ENCODE assay signal across 17 cellular contexts in genomic region chr6:169317441-169318202, GRCh38.
A peak's percentile ranks its signal among the peaks of the same experiment; 100 is the strongest.
DNase-seq lines count a peak whose midpoint lies in the region; ATAC-seq and TF ChIP-seq lines count a peak whose summit lies in the region.
"Had no signal": no experiment of that assay in that cellular context is flagged by ENCODE, and none has a peak within 500 bp of the region (broad histone marks: within the 10 kb centered on the region; RNA-seq: fewer than 3 reads in every experiment).

No MANE protein-coding gene starts in this region.

- no peak overlapping the region for H3K4ac ChIP-seq in IMR-90 (ENCODE audit: low read depth, low read length)

- H3K9ac ChIP-seq in IMR-90 (ENCODE audit: low read depth, low read length): no peak overlapping the region
- H3K9ac ChIP-seq: BLaER1 treated with 17β-estradiol and CSF1 and Interleukin-3, amounts not matched to agents 10 nM and 100 nM had no signal

- no peak overlapping the region for H2BK20ac ChIP-seq in IMR-90 (ENCODE audit: low read depth, low read length)

- H2AFZ ChIP-seq in IMR-90 (replicated peaks; ENCODE audit: low read length, poor library complexity): peak overlapping the region; percentile 27

- H2BK120ac ChIP-seq in IMR-90 (ENCODE audit: low read depth, low read length): no peak overlapping the region

- H2AK5ac ChIP-seq in IMR-90 (ENCODE audit: low read depth, low read length): no peak overlapping the region

- WGBS in IMR-90 (ENCODE audit: extremely low coverage in 2 of 2, insufficient read length in 1 of 2), 2 experiments: 92% methylated on average over 8 of the region's 26 CpGs; no CpG with 5 or more reads in 1 of the 2 experiments
- 90% methylated on average over 26 of the region's 26 CpGs for WGBS in esophagus muscularis mucosa
- WGBS in upper lobe of left lung, 2 donors: 86 to 91% methylated on average over 26 of the region's 26 CpGs

- H3K36me3 ChIP-seq in IMR-90 (ENCODE audit: control insufficient read depth, insufficient read depth, low read length): no peaks in the 10 kb centered on the region
- H3K36me3 ChIP-seq in esophagus muscularis mucosa: no peaks in the 10 kb centered on the region
- no peaks in the 10 kb centered on the region for H3K36me3 ChIP-seq in upper lobe of left lung
- H3K36me3 ChIP-seq in BE2C: no peaks in the 10 kb centered on the region
- H3K36me3 ChIP-seq: BLaER1 treated with 17β-estradiol and CSF1 and Interleukin-3, amounts not matched to agents 10 nM and 100 nM had no signal

- H3K27ac ChIP-seq in IMR-90 (ENCODE audit: insufficient read depth, low read length) (no peak overlapping the region), esophagus muscularis mucosa (replicated peaks in 1 of 4) (no peak overlapping the region), upper lobe of left lung (no peak overlapping the region)
- H3K27ac ChIP-seq: BLaER1 treated with 17β-estradiol and CSF1 and Interleukin-3, amounts not matched to agents 10 nM and 100 nM; C4-2B had no signal

- H3K4me1 Mint-ChIP-seq in activated T-cell treated with anti-CD3 and anti-CD28 coated beads, Interleukin-2, amount 50 U/mL, for 4 hours (ENCODE audit: low read depth): no peaks in the 10 kb centered on the region

- H4K5ac ChIP-seq in IMR-90 (ENCODE audit: low read depth, low read length): no peak overlapping the region

- H3K9me3 Mint-ChIP-seq in activated T-cell treated with anti-CD3 and anti-CD28 coated beads, Interleukin-2, amount 50 U/mL, for 4 hours: no peaks in the 10 kb centered on the region
- H3K9me3 Mint-ChIP-seq: CD4-positive, alpha-beta T cell; CD8-positive, alpha-beta T cell had no signal

- H3K4me1 ChIP-seq in IMR-90 (ENCODE audit: control insufficient read depth, insufficient read depth, low read length) (no peaks in the 10 kb centered on the region), esophagus muscularis mucosa (no peaks in the 10 kb centered on the region), upper lobe of left lung (no peaks in the 10 kb centered on the region), BE2C (no peaks in the 10 kb centered on the region)
- H3K4me1 ChIP-seq: BLaER1 treated with 17β-estradiol and CSF1 and Interleukin-3, amounts not matched to agents 10 nM and 100 nM; Caco-2 had no signal

- no peak overlapping the region for H3K14ac ChIP-seq in IMR-90 (replicated peaks; ENCODE audit: low read depth, low read length)

- no peak overlapping the region for H4K8ac ChIP-seq in IMR-90 (ENCODE audit: low read depth in 2 of 2, low read length in 2 of 2)

- H3K9me1 ChIP-seq in IMR-90 (ENCODE audit: insufficient read depth, low read length): no peaks in the 10 kb centered on the region

- intact Hi-C loops in IMR-90 (cut with micrococcal nuclease) (no loop called here), esophagus muscularis mucosa (cut with DNase I) (no loop called here), posterior vena cava (cut with DNase I) (no loop called here)

- dilution Hi-C loops in IMR-90 (cut with HindIII; ENCODE audit: low sequenced_read_pairs, unreplicated experiment): no loop called here

- no peak overlapping the region for H4K91ac ChIP-seq in IMR-90 (ENCODE audit: insufficient read depth, low read depth, low read length)

- H3K4me2 ChIP-seq in IMR-90 (ENCODE audit: low read depth, low read length): no peak overlapping the region
- H3K4me2 ChIP-seq: BLaER1 treated with 17β-estradiol and CSF1 and Interleukin-3, amounts not matched to agents 10 nM and 100 nM had no signal

- in situ Hi-C loops in IMR-90 (cut with MboI; ENCODE audit: low sequenced_read_pairs): no loop called here

- H2BK15ac ChIP-seq in IMR-90 (ENCODE audit: low read depth, low read length): no peak overlapping the region

- no peak overlapping the region for H3K23ac ChIP-seq in IMR-90 (ENCODE audit: low read depth, low read length)

- ATAC-seq in IMR-90 (ENCODE audit: low read depth) (no peak), upper lobe of left lung (ENCODE audit: low FRiP score in 2 of 2) (no peak)
- no peak for ATAC-seq in activated T-cell treated with anti-CD3 and anti-CD28 coated beads, Interleukin-2, amount 50 U/mL, for 4 hours
- ATAC-seq: CD8-positive, alpha-beta T cell had no signal

- BruUV-seq in IMR-90 (replicated peaks; lab: Mats Ljungman, UMichigan): no TSS peak

- no peak overlapping the region for H2BK5ac ChIP-seq in IMR-90 (ENCODE audit: low read depth, low read length, poor library complexity, severe bottlenecking)

- no peak overlapping the region for H2AK9ac ChIP-seq in IMR-90 (replicated peaks; ENCODE audit: low read depth, low read length, poor library complexity)

- no peaks in the 10 kb centered on the region for H3K36me3 Mint-ChIP-seq in activated T-cell treated with anti-CD3 and anti-CD28 coated beads, Interleukin-2, amount 50 U/mL, for 4 hours (ENCODE audit: insufficient read depth)
- H3K36me3 Mint-ChIP-seq: CD8-positive, alpha-beta T cell had no signal

- POLR2A ChIA-PET in IMR-90 (lab: Charles Lee; ENCODE audit: unreplicated experiment): no interaction called here

- TF ChIP-seq CTCF in IMR-90 (conservative IDR thresholded peaks at IDR 0.05; ENCODE audit: low read depth, low read length) (no peak), esophagus muscularis mucosa (IDR thresholded peaks at IDR 0.05) (no peak), upper lobe of left lung (IDR thresholded peaks at IDR 0.05) (no peak), BE2C (IDR thresholded peaks at IDR 0.05; ENCODE audit: low read depth, low read length) (no peak)

- H3K9me3 ChIP-seq in IMR-90 (ENCODE audit: control insufficient read depth, insufficient read depth, low read length) (no peaks in the 10 kb centered on the region), esophagus muscularis mucosa (no peaks in the 10 kb centered on the region), upper lobe of left lung (no peaks in the 10 kb centered on the region), BE2C (no peaks in the 10 kb centered on the region)
- H3K9me3 ChIP-seq: Caco-2 had no signal

- H3K4me3 Mint-ChIP-seq in activated T-cell treated with anti-CD3 and anti-CD28 coated beads, Interleukin-2, amount 50 U/mL, for 4 hours: no peak overlapping the region
- H3K4me3 Mint-ChIP-seq: CD4-positive, alpha-beta T cell; CD8-positive, alpha-beta T cell had no signal

- H3K27me3 ChIP-seq in IMR-90 (ENCODE audit: control insufficient read depth, insufficient read depth, low read length) (no peaks in the 10 kb centered on the region; the same call in 1 of the 2 replicates), esophagus muscularis mucosa (no peaks in the 10 kb centered on the region), upper lobe of left lung (no peaks in the 10 kb centered on the region), BE2C (no peaks in the 10 kb centered on the region)
- H3K27me3 ChIP-seq: BLaER1 treated with 17β-estradiol and CSF1 and Interleukin-3, amounts not matched to agents 10 nM and 100 nM had no signal

- DNase-seq in IMR-90 (no peak), M059J (ENCODE audit: low read depth) (peak; percentile 27), esophagus muscularis mucosa (ENCODE audit: extremely low spot score) (peak; percentile 84), posterior vena cava (ENCODE audit: low spot score) (peak; percentile 53), upper lobe of left lung (no peak), BE2C (no peak)
- DNase-seq in activated T-cell treated with anti-CD3 and anti-CD28 coated beads, Interleukin-2, amount 50 U/mL, for 4 hours: no peak
- DNase-seq: 8988T; ACHN; Caco-2; Calu3; CD4-positive, alpha-beta T cell; CD8-positive, alpha-beta T cell; DMS79 treated with DMSO at 0.1 percent for 48 hours; GF-D8 had no signal

- no peak for TF ChIP-seq POLR2A in IMR-90 (IDR thresholded peaks at IDR 0.05; ENCODE audit: low read depth, low read length)
- no peak for TF ChIP-seq POLR2A in esophagus muscularis mucosa (IDR thresholded peaks at IDR 0.05; ENCODE audit: low read depth)
- no peak for TF ChIP-seq POLR2A in upper lobe of left lung (IDR thresholded peaks at IDR 0.05)

- peaks cover 2% of the 10 kb centered on the region for H3K27me3 Mint-ChIP-seq in activated T-cell treated with anti-CD3 and anti-CD28 coated beads, Interleukin-2, amount 50 U/mL, for 4 hours (ENCODE audit: low read depth)
- H3K27me3 Mint-ChIP-seq: CD4-positive, alpha-beta T cell had no signal

- TF ChIP-seq RAD21 in IMR-90 (IDR thresholded peaks at IDR 0.05; ENCODE audit: low read length): no peak

- H3K79me1 ChIP-seq in IMR-90 (ENCODE audit: low read depth in 1 of 2, low read length in 2 of 2): no peaks in the 10 kb centered on the region

- CTCF ChIA-PET in IMR-90 (lab: Yijun Ruan, JAX): no interaction called here

- no peak for TF ChIP-seq EP300 in esophagus muscularis mucosa (IDR thresholded peaks at IDR 0.05)
- TF ChIP-seq EP300 in upper lobe of left lung (IDR thresholded peaks at IDR 0.05): no peak

- no peak overlapping the region for H3K56ac ChIP-seq in IMR-90 (ENCODE audit: extremely low read depth, insufficient read depth, low read length)

- no peak overlapping the region for H3K4me3 ChIP-seq in IMR-90 (ENCODE audit: insufficient read depth, low read depth, low read length)
- H3K4me3 ChIP-seq in esophagus muscularis mucosa: no peak overlapping the region
- no peak overlapping the region for H3K4me3 ChIP-seq in upper lobe of left lung
- H3K4me3 ChIP-seq in BE2C (ENCODE audit: low read depth, low read length): no peak overlapping the region
- H3K4me3 ChIP-seq: BLaER1 treated with 17β-estradiol and CSF1 and Interleukin-3, amounts not matched to agents 10 nM and 100 nM had no signal

- no peaks in the 10 kb centered on the region for H4K20me1 ChIP-seq in IMR-90 (ENCODE audit: insufficient read depth, low read length)
- H4K20me1 ChIP-seq: BLaER1 treated with 17β-estradiol and CSF1 and Interleukin-3, amounts not matched to agents 10 nM and 100 nM had no signal

- no peak overlapping the region for H3K18ac ChIP-seq in IMR-90 (ENCODE audit: low read depth, low read length)

TF ChIP-seq in IMR-90, 13 proteins besides CTCF, POLR2A, EP300 and RAD21 (continues in another document):
- TF ChIP-seq RFX5 (IDR thresholded peaks at IDR 0.05; ENCODE audit: low read depth, low read length): no peak
- no peak for TF ChIP-seq ELK1 (IDR thresholded peaks at IDR 0.05; ENCODE audit: borderline replicate concordance, low read depth, low read length)
- TF ChIP-seq BHLHE40 (IDR thresholded peaks at IDR 0.05; ENCODE audit: low read depth, low read length): no peak

Comparison
In these comparisons a context has a peak if more than half of its experiments do, and no peak if none do; other contexts are left out.
1. DNase-seq: peak in M059J (single experiment), esophagus muscularis mucosa (single experiment) and posterior vena cava (single experiment); none in IMR-90 (single experiment), upper lobe of left lung (0 of 2), BE2C (single experiment) and activated T-cell treated with anti-CD3 and anti-CD28 coated beads, Interleukin-2, amount 50 U/mL, for 4 hours (single experiment).